8 cellular contexts compared by ENCODE assay signal in genomic region chr13:84677836-84678235, GRCh38.
"Had no signal": no experiment of that assay in that cellular context is flagged by ENCODE, and none has a peak within 500 bp of the region (broad histone marks: within the 10 kb centered on the region; RNA-seq: fewer than 3 reads in every experiment).

No MANE protein-coding gene starts in this region.

- H3K36me3 Mint-ChIP-seq: IgD-negative memory B cell had no signal

- H3K4me3 Mint-ChIP-seq: IgD-negative memory B cell had no signal

- H3K4me2 ChIP-seq: KMS-11 had no signal

- H3K27me3 Mint-ChIP-seq: IgD-negative memory B cell had no signal

- H3K9ac ChIP-seq: KMS-11 had no signal

- H3K27ac Mint-ChIP-seq: IgD-negative memory B cell had no signal

- ATAC-seq: HepG2, K562 had no signal

- H3K4me1 Mint-ChIP-seq: IgD-negative memory B cell had no signal

- DNase-seq: IMR-90, KBM-7, KG1 had no signal

- H3K4me3 ChIP-seq: K562 had no signal

- H3K27ac ChIP-seq: HL-60, KMS-11 had no signal
